ENCODE assay signal across 1 cellular context in genomic region chr1:218401896-218402770, GRCh38.
TF ChIP-seq lines count a peak whose summit lies in the region.

No MANE protein-coding gene starts in this region.

TF ChIP-seq in IMR-90, 13 proteins besides CTCF, POLR2A, EP300 and RAD21 (continued from another document):
- no peak for TF ChIP-seq MAFK (IDR thresholded peaks at IDR 0.05; ENCODE audit: low read depth, low read length)
- no peak for TF ChIP-seq MAZ (IDR thresholded peaks at IDR 0.05; ENCODE audit: borderline replicate concordance, low read depth, low read length)
- no peak for TF ChIP-seq RCOR1 (IDR thresholded peaks at IDR 0.05; ENCODE audit: insufficient replicate concordance, low read length)
- TF ChIP-seq CEBPB (IDR thresholded peaks at IDR 0.05; ENCODE audit: low read depth, low read length), result no peak
- TF ChIP-seq CHD1 (IDR thresholded peaks at IDR 0.05; ENCODE audit: low read depth, low read length), result no peak
- TF ChIP-seq NFE2L2 (IDR thresholded peaks at IDR 0.05; ENCODE audit: low read depth, low read length), result no peak
